17 cellular contexts compared by ENCODE assay signal in the genomic region with DNA sequence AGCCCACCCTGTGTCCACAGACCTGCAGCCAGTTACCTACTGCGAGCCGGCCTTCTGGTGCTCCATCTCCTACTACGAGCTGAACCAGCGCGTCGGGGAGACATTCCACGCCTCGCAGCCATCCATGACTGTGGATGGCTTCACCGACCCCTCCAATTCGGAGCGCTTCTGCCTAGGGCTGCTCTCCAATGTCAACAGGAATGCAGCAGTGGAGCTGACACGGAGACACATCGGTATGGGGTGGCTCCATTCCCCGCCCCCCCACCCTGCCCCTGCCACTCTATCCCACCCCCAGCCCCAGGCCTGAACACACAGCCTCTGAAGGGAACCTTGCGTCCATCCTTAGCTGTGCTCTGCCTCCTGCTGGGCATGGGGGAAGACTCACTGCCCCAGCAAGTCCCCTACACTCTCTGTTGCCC.
DNase-seq lines count a peak whose midpoint lies in the region; ATAC-seq and TF ChIP-seq lines count a peak whose summit lies in the region.
"Had no signal": no experiment of that assay in that cellular context is flagged by ENCODE, and none has a peak within 500 bp of the region (broad histone marks: within the 10 kb centered on the region; RNA-seq: fewer than 3 reads in every experiment).

No MANE protein-coding gene starts in this region.

- H3K27ac ChIP-seq in testis (no peak overlapping the region), left lung (no peak overlapping the region)
- H3K27ac ChIP-seq: KMS-11 had no signal

- H3K4me1 ChIP-seq in testis (peaks cover 11% of the 10 kb centered on the region), left lung (peaks cover 8 to 28% of the 10 kb centered on the region in 2 donors)

- no peaks in the 10 kb centered on the region for H3K27me3 Mint-ChIP-seq in activated naive CD4-positive, alpha-beta T cell treated with anti-CD3 and anti-CD28 coated beads for 36 hours (ENCODE audit: low read depth)

- H3K4me3 ChIP-seq in testis, result no peak overlapping the region
- H3K4me3 ChIP-seq in left lung, result no peak overlapping the region

- no peak overlapping the region for H3K4me3 Mint-ChIP-seq in activated naive CD4-positive, alpha-beta T cell treated with anti-CD3 and anti-CD28 coated beads for 36 hours

- H3K27ac Mint-ChIP-seq in activated naive CD4-positive, alpha-beta T cell treated with anti-CD3 and anti-CD28 coated beads for 36 hours, result no peak overlapping the region
- H3K27ac Mint-ChIP-seq in activated naive CD4-positive, alpha-beta T cell treated with anti-CD3 and anti-CD28 coated beads, Interleukin-2, amount 50 U/mL, for 72 hours, result peak overlapping the region in 1 of 2 donors; percentile 50

- in situ Hi-C loops in SK-MEL-5 (cut with HindIII; ENCODE audit: low pct_unique_long_range_greater_than_20kb, low sequenced_read_pairs), result no loop called here

- WGBS in testis, 2 donors, result 94 to 95% methylated on average over 4 to 15 of the region's 15 CpGs

- peaks cover 11% of the 10 kb centered on the region for H3K36me3 Mint-ChIP-seq in activated naive CD4-positive, alpha-beta T cell treated with anti-CD3 and anti-CD28 coated beads for 36 hours (ENCODE audit: low read depth)
- H3K36me3 Mint-ChIP-seq in activated naive CD4-positive, alpha-beta T cell treated with anti-CD3 and anti-CD28 coated beads, Interleukin-2, amount 50 U/mL, for 72 hours, result peaks cover 5 to 38% of the 10 kb centered on the region in 2 donors

- H3K9me3 ChIP-seq in testis, result no peaks in the 10 kb centered on the region
- H3K9me3 ChIP-seq in left lung, result no peaks in the 10 kb centered on the region

- DNase-seq in activated naive CD4-positive, alpha-beta T cell treated with anti-CD3 and anti-CD28 coated beads for 36 hours, result peak; percentile 32
- DNase-seq in activated naive CD4-positive, alpha-beta T cell treated with anti-CD3 and anti-CD28 coated beads, Interleukin-2, amount 50 U/mL, for 72 hours (ENCODE audit: low spot score in 2 of 2), result no peak
- peak; percentile 16 for DNase-seq in SK-MEL-5 (ENCODE audit: low read depth, low spot score)
- DNase-seq in left colon, result no peak
- peak; percentile 10 for DNase-seq in testis
- no peak for DNase-seq in left lung
- no peak for DNase-seq in stimulated activated CD4-positive, alpha-beta T cell treated with anti-CD3 and anti-CD28 coated beads, Interleukin-2, amount 100 ng/mL, for 48 hours
- DNase-seq in cerebellum (ENCODE audit: low spot score), result no peak
- DNase-seq: activated CD4-positive, alpha-beta T cell treated with anti-CD3 and anti-CD28 coated beads for 4 hours; activated T-cell treated with anti-CD3 and anti-CD28 coated beads, Interleukin-2, amount 50 U/mL, for 48 hours; amniotic stem cell; hippocampal formation; NCI-H1694; NCI-H510A treated with DMSO at 0.1 percent for 48 hours; stimulated activated CD4-positive, alpha-beta T cell treated with anti-CD3 and anti-CD28 coated beads, Interleukin-4, amount 100 ng/mL, for 1 hour had no signal

- TF ChIP-seq CTCF in testis (IDR thresholded peaks at IDR 0.05) (no peak), left lung (IDR thresholded peaks at IDR 0.05) (no peak)

- no peaks in the 10 kb centered on the region for H3K9me3 Mint-ChIP-seq in activated naive CD4-positive, alpha-beta T cell treated with anti-CD3 and anti-CD28 coated beads for 36 hours
- no peaks in the 10 kb centered on the region for H3K9me3 Mint-ChIP-seq in activated naive CD4-positive, alpha-beta T cell treated with anti-CD3 and anti-CD28 coated beads, Interleukin-2, amount 50 U/mL, for 72 hours

- CTCF ChIA-PET in activated naive CD4-positive, alpha-beta T cell treated with anti-CD3 and anti-CD28 coated beads for 36 hours (lab: Charles Lee), result no interaction called here

- peaks cover 8% of the 10 kb centered on the region for H3K4me1 Mint-ChIP-seq in activated naive CD4-positive, alpha-beta T cell treated with anti-CD3 and anti-CD28 coated beads for 36 hours (ENCODE audit: low read depth)

- H3K27me3 ChIP-seq in testis, result no peaks in the 10 kb centered on the region
- no peaks in the 10 kb centered on the region for H3K27me3 ChIP-seq in left lung

- TF ChIP-seq POLR2A in testis (IDR thresholded peaks at IDR 0.05), result no peak

- H3K36me3 ChIP-seq in testis (ENCODE audit: low read depth, missing control alignments) (no peaks in the 10 kb centered on the region), left lung (peaks cover 0 to 29% of the 10 kb centered on the region in 2 donors)

- intact Hi-C loops in activated naive CD4-positive, alpha-beta T cell treated with anti-CD3 and anti-CD28 coated beads for 36 hours (cut with micrococcal nuclease), result loop anchor here (2.0 kb wide), 1 partner anchor 234 kb away; no protein-coding TSS in a partner anchor
- intact Hi-C loops in left colon (cut with DNase I, micrococcal nuclease) (no loop called here), testis (cut with DNase I; ENCODE audit: low total_unique reads) (no loop called here), left lung (cut with DNase I) (no loop called here)

- ATAC-seq in activated naive CD4-positive, alpha-beta T cell treated with anti-CD3 and anti-CD28 coated beads, Interleukin-2, amount 50 U/mL, for 72 hours, result no peak
- ATAC-seq in left colon (peak; percentile 28), left lung (no peak)
- ATAC-seq: right cardiac atrium had no signal

Comparison
In these comparisons a context has a peak if more than half of its experiments do, and no peak if none do; other contexts are left out.
1. DNase-seq: peak in activated naive CD4-positive, alpha-beta T cell treated with anti-CD3 and anti-CD28 coated beads for 36 hours (single experiment), SK-MEL-5 (single experiment) and testis (single experiment); none in activated naive CD4-positive, alpha-beta T cell treated with anti-CD3 and anti-CD28 coated beads, Interleukin-2, amount 50 U/mL, for 72 hours (0 of 2), left colon (0 of 2), left lung (0 of 2), stimulated activated CD4-positive, alpha-beta T cell treated with anti-CD3 and anti-CD28 coated beads, Interleukin-2, amount 100 ng/mL, for 48 hours (0 of 2) and cerebellum (single experiment).